Comparison of ENCODE assay signal across 22 cellular contexts in the genomic region with DNA sequence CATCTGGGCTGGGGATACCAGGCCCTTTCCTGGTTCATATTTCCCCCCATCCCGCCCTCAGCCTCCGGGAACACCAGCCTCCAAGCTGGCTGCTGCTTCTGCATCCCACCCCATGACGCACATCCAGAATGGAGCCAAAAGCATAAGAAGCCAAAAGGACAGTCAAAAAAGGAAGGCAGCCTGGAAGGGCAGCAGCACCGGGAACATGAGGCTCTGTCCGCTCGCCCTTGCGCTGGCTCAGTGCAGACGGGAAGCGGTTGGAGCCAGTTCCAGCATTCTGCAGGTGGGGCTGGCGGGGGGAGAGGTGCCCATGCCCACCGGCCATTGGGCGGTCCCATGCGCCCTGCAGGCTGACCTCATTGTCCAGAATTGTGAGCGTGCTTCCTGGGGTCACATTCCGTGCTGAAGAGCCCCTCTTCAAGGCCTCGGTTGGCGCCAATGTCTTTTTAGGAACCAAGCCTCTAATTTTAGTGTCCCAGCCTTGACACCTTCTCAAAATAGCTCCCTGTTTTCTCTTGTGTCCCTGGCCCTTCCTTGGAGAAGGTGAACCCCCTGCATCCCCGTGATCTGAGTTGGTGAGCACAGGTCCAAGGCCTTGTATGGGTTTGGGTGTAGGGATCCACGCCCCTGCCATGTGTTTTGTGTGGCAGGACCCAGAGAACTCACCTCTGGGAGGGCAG. TPM values are rescaled to one million over a fixed set of nuclear protein-coding genes. Genes with fewer than 3 reads are reported as not detected.
A peak's percentile ranks its signal among the peaks of the same experiment; 100 is the strongest.
DNase-seq lines count a peak whose midpoint lies in the region; ATAC-seq and TF ChIP-seq lines count a peak whose summit lies in the region.
"Had no signal": no experiment of that assay in that cellular context is flagged by ENCODE, and none has a peak within 500 bp of the region (broad histone marks: within the 10 kb centered on the region; RNA-seq: fewer than 3 reads in every experiment).

No MANE protein-coding gene starts in this region.

- peak; percentile 71 for ATAC-seq in gastroesophageal sphincter

- no peaks in the 10 kb centered on the region; the same call in 1 of the 2 replicates for H3K27me3 Mint-ChIP-seq in H9 (ENCODE audit: low read depth)

- H2BK12ac ChIP-seq in H9 (ENCODE audit: insufficient read length, low read depth, low read length) (no peak overlapping the region), trophoblast cell (ENCODE audit: low read length) (no peak overlapping the region)

- H2BK120ac ChIP-seq in H9 (ENCODE audit: low read depth, low read length, poor library complexity, severe bottlenecking) = no peak overlapping the region
- H2BK120ac ChIP-seq in trophoblast cell (ENCODE audit: insufficient read depth, low read length, poor library complexity) = no peak overlapping the region

- H3K4me3 ChIP-seq in gastroesophageal sphincter (no peak overlapping the region), left ventricle myocardium inferior (no peak overlapping the region), trophoblast cell (ENCODE audit: low read depth, low read length) (no peak overlapping the region)
- H3K4me3 ChIP-seq: PC-9, SJCRH30 had no signal

- H2AFZ ChIP-seq in H9 (ENCODE audit: low read length) (no peak overlapping the region), trophoblast cell (ENCODE audit: insufficient read depth, low read length, poor library complexity) (no peak overlapping the region)
- H2AFZ ChIP-seq: PC-9 had no signal

- H3K4me3 Mint-ChIP-seq in H9 = no peak overlapping the region
- H3K4me3 Mint-ChIP-seq: CD4-positive, alpha-beta T cell had no signal

- no peak for DNase-seq in H9
- DNase-seq in left ventricle myocardium inferior = peak; percentile 81
- no peak for DNase-seq in trophoblast cell
- no peak for DNase-seq in germinal center (ENCODE audit: low spot score)
- DNase-seq in NCI-H748 treated with DMSO at 0.1 percent for 48 hours (lab: John Stamatoyannopoulos, UW) = no peak
- no peak for DNase-seq in SKM-1 (lab: John Stamatoyannopoulos, UW; ENCODE audit: unreplicated experiment)
- no peak for DNase-seq in NCI-H2196 treated with DMSO at 0.1 percent for 48 hours (lab: John Stamatoyannopoulos, UW; ENCODE audit: unreplicated experiment)
- DNase-seq: CD4-positive, alpha-beta T cell; DMS53; EL; GOT3; NCI-H1092 treated with DMSO at 0.1 percent for 48 hours; NCI-H1694; NCI-H2107; NCI-H345; NCI-H524 treated with DMSO at 0.1 percent for 48 hours; PC-9; SJCRH30 had no signal

- H4K20me1 ChIP-seq in H9 (ENCODE audit: control insufficient read depth, insufficient read depth, insufficient read length) = no peaks in the 10 kb centered on the region

- H3K36me3 ChIP-seq in gastroesophageal sphincter (no peaks in the 10 kb centered on the region), left ventricle myocardium inferior (no peaks in the 10 kb centered on the region), trophoblast cell (ENCODE audit: control insufficient read depth in 1 of 2, insufficient read depth in 2 of 2, low read length in 2 of 2) (no peaks in the 10 kb centered on the region)
- H3K36me3 ChIP-seq: SJCRH30 had no signal

- TF ChIP-seq CTCF in H9 (conservative IDR thresholded peaks at IDR 0.05) (no peak), gastroesophageal sphincter (IDR thresholded peaks at IDR 0.05) (no peak), left ventricle myocardium inferior (IDR thresholded peaks at IDR 0.05; ENCODE audit: borderline replicate concordance) (no peak)

- H3K36me3 Mint-ChIP-seq in H9 (ENCODE audit: insufficient read depth in 1 of 3, low read depth in 3 of 3) = 0 out of 7 replicates have a peak, but pooled peaks cover 0 to 2% (median 0%) of the 10 kb centered on the region in 3 experiments

- peaks cover 0 to under 1% of the 10 kb centered on the region in 2 experiments; a peak in 2 of 5 replicates for H3K9me3 Mint-ChIP-seq in H9
- H3K9me3 Mint-ChIP-seq: CD4-positive, alpha-beta T cell had no signal

- no peak overlapping the region for H2BK5ac ChIP-seq in H9 (ENCODE audit: insufficient read length, low read length)
- H2BK5ac ChIP-seq in trophoblast cell (ENCODE audit: low read depth, low read length, poor library complexity) = no peak overlapping the region

- no peak overlapping the region for H4K12ac ChIP-seq in trophoblast cell (ENCODE audit: low read depth, low read length)

- no peak overlapping the region for H3K4ac ChIP-seq in H9 (ENCODE audit: low read depth, low read length)
- H3K4ac ChIP-seq in trophoblast cell (ENCODE audit: low read depth, low read length) = no peak overlapping the region

- no peak overlapping the region for H3T11ph ChIP-seq in H9 (ENCODE audit: low read length)

- H3K27ac Mint-ChIP-seq in H9 = no peak overlapping the region; a peak in 1 of 7 replicates
- H3K27ac Mint-ChIP-seq: CD4-positive, alpha-beta T cell had no signal

- H3K79me1 ChIP-seq in H9 (ENCODE audit: insufficient read depth, low read depth, low read length, poor library complexity, severe bottlenecking) = no peaks in the 10 kb centered on the region
- H3K79me1 ChIP-seq in trophoblast cell (ENCODE audit: low read length) = no peaks in the 10 kb centered on the region

- intact Hi-C loops in left ventricle myocardium inferior (cut with micrococcal nuclease) = no loop called here

- no peak overlapping the region for H2BK15ac ChIP-seq in H9 (ENCODE audit: low read depth, low read length)

- H4K91ac ChIP-seq in H9 (ENCODE audit: insufficient read length, low read depth, low read length) (no peak overlapping the region), trophoblast cell (ENCODE audit: low read depth, low read length) (no peak overlapping the region)

- no peak overlapping the region for H4K5ac ChIP-seq in H9 (ENCODE audit: insufficient read length, low read depth, low read length)

- H3K4me2 ChIP-seq in H9 (ENCODE audit: insufficient read depth, insufficient read length, low read length) = no peak overlapping the region
- no peak overlapping the region for H3K4me2 ChIP-seq in trophoblast cell (ENCODE audit: low read length)
- H3K4me2 ChIP-seq: PC-9 had no signal

- no peaks in the 10 kb centered on the region for H3K23me2 ChIP-seq in H9 (ENCODE audit: insufficient read length, low read depth, low read length, poor library complexity, severe bottlenecking)

- H3K9ac ChIP-seq in H9 (ENCODE audit: extremely low read depth, insufficient read length, low read length) (no peak overlapping the region), trophoblast cell (ENCODE audit: low read length) (peak overlapping the region; percentile 5)

- no peak overlapping the region for H2BK20ac ChIP-seq in H9 (ENCODE audit: low read depth, low read length, poor library complexity, severe bottlenecking)

- no CpG with 5 or more reads among the region's 19 CpGs for WGBS in H9 (ENCODE audit: extremely low coverage, insufficient read length, low lambda C conversion rate)
- WGBS in gastroesophageal sphincter (ENCODE audit: low coverage in 1 of 2), 2 donors = 77% methylated on average over 9 of the region's 19 CpGs; no CpG with 5 or more reads in 1 of the 2 donors
- WGBS in trophoblast cell (ENCODE audit: extremely low coverage, insufficient coverage, insufficient read length) = no CpG with 5 or more reads among the region's 19 CpGs

- H4K8ac ChIP-seq in H9 (replicated peaks; ENCODE audit: insufficient read length, low read depth, low read length) (no peak overlapping the region), trophoblast cell (ENCODE audit: low read depth, low read length) (no peak overlapping the region)

- H3K4me1 ChIP-seq in H9 (ENCODE audit: insufficient read depth, low read length) (peaks cover 2% of the 10 kb centered on the region; the same call in 1 of the 2 replicates), gastroesophageal sphincter (no peaks in the 10 kb centered on the region), left ventricle myocardium inferior (peaks cover 52% of the 10 kb centered on the region), trophoblast cell (ENCODE audit: control insufficient read depth in 1 of 2, insufficient read depth in 2 of 2, low read length in 2 of 2) (peaks cover 8% of the 10 kb centered on the region in 2 experiments)

- TF ChIP-seq EP300 in gastroesophageal sphincter (IDR thresholded peaks at IDR 0.05) = no peak

- H3K9me3 ChIP-seq in H9 (ENCODE audit: control insufficient read depth, low read depth, low read length) = no peaks in the 10 kb centered on the region
- H3K9me3 ChIP-seq in gastroesophageal sphincter = no peaks in the 10 kb centered on the region
- H3K9me3 ChIP-seq in left ventricle myocardium inferior (replicated peaks) = no peaks in the 10 kb centered on the region
- H3K9me3 ChIP-seq in trophoblast cell (ENCODE audit: insufficient read depth, low read depth, low read length) = peaks cover 3% of the 10 kb centered on the region
- H3K9me3 ChIP-seq: SJCRH30 had no signal

- H3K18ac ChIP-seq in H9 (ENCODE audit: insufficient read length, low read depth, low read length) (no peak overlapping the region), trophoblast cell (ENCODE audit: low read length) (no peak overlapping the region)

- H3K27ac ChIP-seq in H9 (ENCODE audit: insufficient read length, low read depth, low read length) (no peak overlapping the region), gastroesophageal sphincter (no peak overlapping the region), left ventricle myocardium inferior (replicated peaks) (peak overlapping the region; percentile 89), trophoblast cell (ENCODE audit: low read depth, low read length) (no peak overlapping the region)
- H3K27ac ChIP-seq: PC-9, RWPE1, SJCRH30 had no signal

- TF ChIP-seq POLR2A in gastroesophageal sphincter (IDR thresholded peaks at IDR 0.05) = no peak

- peak overlapping the region; percentile 55 for H3K56ac ChIP-seq in H9 (ENCODE audit: insufficient read length, low read depth, low read length)

- H3K23ac ChIP-seq in H9 (ENCODE audit: insufficient read length, low read depth, low read length) (no peak overlapping the region), trophoblast cell (ENCODE audit: low read length) (no peak overlapping the region)

- H3K4me1 Mint-ChIP-seq in H9 = peaks cover 10 to 23% of the 10 kb centered on the region in 2 experiments

- H3K27me3 ChIP-seq in H9 (ENCODE audit: insufficient read depth, low read length) = no peaks in the 10 kb centered on the region
- peaks cover 39% of the 10 kb centered on the region for H3K27me3 ChIP-seq in gastroesophageal sphincter
- no peaks in the 10 kb centered on the region for H3K27me3 ChIP-seq in left ventricle myocardium inferior (ENCODE audit: low read depth)
- H3K27me3 ChIP-seq in trophoblast cell (ENCODE audit: insufficient read depth, low read length) = no peaks in the 10 kb centered on the region
- H3K27me3 ChIP-seq: SJCRH30 had no signal

- H3K14ac ChIP-seq in H9 (ENCODE audit: insufficient read depth, low read length) (no peak overlapping the region), trophoblast cell (ENCODE audit: low read length) (no peak overlapping the region)

- no peak overlapping the region for H2AK5ac ChIP-seq in H9 (ENCODE audit: insufficient read length, low read length)
- no peak overlapping the region for H2AK5ac ChIP-seq in trophoblast cell (ENCODE audit: low read length)

- H3K79me2 ChIP-seq in H9 (ENCODE audit: insufficient read depth, low read length) (no peaks in the 10 kb centered on the region), trophoblast cell (ENCODE audit: control insufficient read depth, insufficient read depth, low read length, poor library complexity) (no peaks in the 10 kb centered on the region)

RNA-seq across cellular contexts. Expression of gene NPPB, which starts 28.4 kb away (rescaled TPM):
- total RNA-seq in H9 (2021) (0.35 TPM in 1 of 2 replicates, not detected in the other), gastroesophageal sphincter (not detected), left ventricle myocardium inferior (119 TPM)
- 59.2 and 70.8 TPM in 2 replicates for polyA plus RNA-seq in trophoblast cell (2013)
- total RNA-seq: CD4-positive, alpha-beta T cell; PC-9 had no signal

RNA-seq across cellular contexts. Expression of gene KIAA2013, which starts 39.1 kb away (rescaled TPM):
- total RNA-seq in H9 (2021) (45.7 and 46.8 TPM in 2 replicates), gastroesophageal sphincter (100 to 1,000 TPM in 1 of 4 donors, 10 to 100 TPM in 3; 70.8 to 128 (median 83.8) TPM), left ventricle myocardium inferior (40.9 TPM)
- polyA plus RNA-seq in trophoblast cell (2013) = 29.2 and 29.9 TPM in 2 replicates

RNA-seq across cellular contexts. Expression of gene NPPA, which starts 39.5 kb away (rescaled TPM):
- total RNA-seq in H9 (2021) (not detected in 2 replicates), gastroesophageal sphincter (under 1 TPM in 1 of 4 donors, not detected in 3; 0.93 TPM), left ventricle myocardium inferior (1,100 TPM)
- not detected in 2 replicates for polyA plus RNA-seq in trophoblast cell (2013)
- total RNA-seq: A172; CD4-positive, alpha-beta T cell; PC-9 had no signal
- polyA plus RNA-seq: BJ had no signal

RNA-seq across cellular contexts. Expression of gene PLOD1, which starts 47.4 kb away (rescaled TPM):
- total RNA-seq in H9 (2021) (57.0 TPM in 2 replicates), gastroesophageal sphincter (100 to 1,000 TPM in 1 of 4 donors, 10 to 100 TPM in 3; 66.5 to 125 (median 70.1) TPM), left ventricle myocardium inferior (61.6 TPM)
- polyA plus RNA-seq in trophoblast cell (2013) = 109 and 118 TPM in 2 replicates

Comparison
In these comparisons a context has a peak if more than half of its experiments do, and no peak if none do; other contexts are left out.
1. RNA of gene NPPB, which starts 28.4 kb away (total RNA-seq): 119 TPM in left ventricle myocardium inferior (single experiment); 0.35 TPM in H9 and not detected in gastroesophageal sphincter; every median in the first group is over 10 times any median in the second.
2. RNA of gene NPPA, which starts 39.5 kb away (total RNA-seq): 1,100 TPM in left ventricle myocardium inferior (single experiment); not detected in H9 and 0.93 TPM in gastroesophageal sphincter; every median in the first group is over 100 times any median in the second.